Comparison of ENCODE assay signal across 4 cellular contexts in the genomic region with DNA sequence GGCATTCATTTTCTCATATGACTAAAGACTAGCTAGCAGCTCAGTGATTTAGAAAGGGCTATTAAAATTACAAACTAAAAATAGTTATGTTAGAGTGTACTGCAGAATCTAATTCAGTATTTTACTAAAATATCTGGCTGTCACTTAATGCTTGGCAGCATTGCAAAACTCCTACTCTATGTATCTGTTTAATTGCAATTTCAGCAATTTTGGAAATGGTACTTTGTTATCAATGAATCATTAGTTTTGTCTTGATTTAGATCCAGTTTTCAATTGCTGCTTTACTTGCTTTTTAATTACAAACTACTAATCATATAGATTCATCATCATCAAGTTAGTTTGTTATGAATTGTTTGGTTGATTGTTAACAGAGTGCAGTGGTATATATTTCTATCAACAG.
TF ChIP-seq lines count a peak whose summit lies in the region.

No MANE protein-coding gene starts in this region.

TF ChIP-seq in HepG2, 621 proteins besides CTCF, POLR2A, EP300 and RAD21 (continues in another document):
- TF ChIP-seq XBP1 (CRISPR knock-in tag; IDR thresholded peaks at IDR 0.05) = no peak
- TF ChIP-seq ZNF567 (CRISPR knock-in tag; IDR thresholded peaks at IDR 0.05; ENCODE audit: borderline replicate concordance) = no peak

TF ChIP-seq in A549, 52 proteins besides CTCF, POLR2A, EP300 and RAD21:
- TF ChIP-seq, protein P1, sequence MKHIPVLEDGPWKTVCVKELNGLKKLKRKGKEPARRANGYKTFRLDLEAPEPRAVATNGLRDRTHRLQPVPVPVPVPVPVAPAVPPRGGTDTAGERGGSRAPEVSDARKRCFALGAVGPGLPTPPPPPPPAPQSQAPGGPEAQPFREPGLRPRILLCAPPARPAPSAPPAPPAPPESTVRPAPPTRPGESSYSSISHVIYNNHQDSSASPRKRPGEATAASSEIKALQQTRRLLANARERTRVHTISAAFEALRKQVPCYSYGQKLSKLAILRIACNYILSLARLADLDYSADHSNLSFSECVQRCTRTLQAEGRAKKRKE (CRISPR knock-in tag; IDR thresholded peaks at IDR 0.05; ENCODE audit: low read depth) = no peak
- peak; percentile 70 for TF ChIP-seq MAFK (IDR thresholded peaks at IDR 0.05; ENCODE audit: partially characterized antibody)

TF ChIP-seq in IMR-90, 13 proteins besides CTCF, POLR2A, EP300 and RAD21:
- TF ChIP-seq MAFK (IDR thresholded peaks at IDR 0.05; ENCODE audit: low read depth, low read length) (peak; percentile 73), CEBPB (IDR thresholded peaks at IDR 0.05; ENCODE audit: low read depth, low read length) (no peak), SMC3 (IDR thresholded peaks at IDR 0.05; ENCODE audit: low read depth, low read length) (no peak)
TF ChIP-seq in IMR-90: peak in this region for 1.

TF ChIP-seq in K562, 482 proteins besides CTCF, POLR2A, EP300 and RAD21:
- TF ChIP-seq ZNF316 (IDR thresholded peaks at IDR 0.05) (peak; percentile 55; the same call in 1 of the 2 replicates), C11orf30 (IDR thresholded peaks at IDR 0.05; ENCODE audit: low read depth) (peak; percentile 11; the same call in 1 of the 2 replicates), MAFG (tag; conservative IDR thresholded peaks at IDR 0.05) (peak; percentile 38; the same call in 1 of the 2 replicates), PTBP1 (IDR thresholded peaks at IDR 0.05; ENCODE audit: low read depth, low read length) (no peak)
